Comparison of ENCODE assay signal across 8 cellular contexts in the genomic region with DNA sequence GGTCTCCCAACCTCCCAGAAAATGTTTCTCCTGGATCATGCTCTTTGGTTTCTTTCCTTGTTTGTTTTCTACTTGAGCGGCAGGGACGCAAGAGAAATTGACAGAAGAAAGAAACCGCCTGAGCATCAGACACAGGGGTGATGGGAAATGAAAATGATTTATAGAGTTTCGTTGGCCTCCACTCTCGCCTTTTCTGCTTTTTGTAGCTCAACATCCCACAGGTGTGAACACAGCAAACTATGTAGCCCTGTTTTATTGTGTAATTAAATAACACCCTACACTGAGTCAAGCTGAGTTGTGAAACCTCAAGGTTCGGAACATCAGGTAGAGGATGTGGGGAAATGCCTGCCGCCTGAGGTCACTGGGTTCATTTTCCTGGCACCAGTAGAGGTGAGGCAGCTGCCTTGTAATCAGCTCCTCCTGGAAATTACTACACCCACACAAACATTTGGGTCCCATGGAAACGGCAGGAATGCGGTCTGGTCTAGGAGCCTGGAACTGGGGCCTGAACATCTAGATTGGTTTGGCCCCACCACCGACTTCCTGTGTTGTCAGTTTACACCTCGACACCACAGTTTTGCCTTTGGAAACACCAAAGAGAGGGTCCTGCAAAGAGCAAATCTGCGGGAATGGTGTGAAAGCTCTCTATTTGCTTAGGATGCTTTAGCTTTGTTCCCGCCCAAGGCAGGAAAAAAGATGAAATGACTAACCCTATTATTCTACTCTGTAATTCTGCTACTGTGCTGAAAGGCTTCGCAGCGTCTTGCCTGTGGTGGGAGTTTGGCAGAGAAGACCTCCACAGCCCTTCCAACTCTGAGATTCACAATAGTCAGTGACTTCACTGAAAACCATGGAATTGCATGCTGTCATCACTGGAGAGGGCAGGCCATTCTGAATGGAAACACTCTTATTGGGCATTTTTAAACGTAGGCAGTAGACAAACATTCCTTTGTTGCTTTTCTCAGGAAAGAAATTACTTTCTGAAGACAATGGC. TPM values are rescaled to one million over a fixed set of nuclear protein-coding genes. Genes with fewer than 3 reads are reported as not detected.
DNase-seq lines count a peak whose midpoint lies in the region; ATAC-seq, FAIRE-seq and TF ChIP-seq lines count a peak whose summit lies in the region.

No MANE protein-coding gene starts in this region.

- no peaks in the 10 kb centered on the region for H3K27me3 Mint-ChIP-seq in natural killer cell treated with Interleukin-12 subunit alpha and Interleukin-12 subunit beta and Interleukin-15 and Interleukin-18, amount 100 ng/mL, for 72 hours

- H4K5ac ChIP-seq in H1 (ENCODE audit: insufficient read length, low read depth, low read length) = no peak overlapping the region

- no peaks in the 10 kb centered on the region for H3K9me3 ChIP-seq in H1 (ENCODE audit: insufficient read depth in 2 of 2, low read depth in 1 of 2, low read length in 1 of 2)

- 0 out of 4 replicates have a peak, but pooled peaks of 1 of the 2 experiments have one; percentile 8 for TF ChIP-seq RAD21 in H1 (IDR thresholded peaks at IDR 0.05 in 1 of 2, conservative IDR thresholded peaks at IDR 0.05 in 1 of 2; ENCODE audit: low read depth in 2 of 2, low read length in 2 of 2)

- POLR2A ChIA-PET in H1 (lab: Charles Lee; ENCODE audit: partially characterized antibody) = no interaction called here

- H3K27me3 ChIP-seq in H1 (replicated peaks in 1 of 4; ENCODE audit: control insufficient read depth in 3 of 4, extremely low read depth in 1 of 4, insufficient read depth in 3 of 4, low read length in 3 of 4) = no peaks in the 10 kb centered on the region

- no peaks in the 10 kb centered on the region for H3K23me2 ChIP-seq in H1 (ENCODE audit: low read depth, low read length)

- CTCF ChIA-PET in H1 (lab: Charles Lee; ENCODE audit: partially characterized antibody) = interaction anchor here (0.7 to 4.2 kb wide), 9 partner anchors 10 to 704 kb away, joined by 3 to 14 read pairs (median 4); no protein-coding TSS in a partner anchor

- H3K27ac Mint-ChIP-seq in natural killer cell treated with Interleukin-12 subunit alpha and Interleukin-12 subunit beta and Interleukin-15 and Interleukin-18, amount 100 ng/mL, for 72 hours = peak overlapping the region; percentile 17 to 63

- H3K36me3 Mint-ChIP-seq in natural killer cell treated with Interleukin-12 subunit alpha and Interleukin-12 subunit beta and Interleukin-15 and Interleukin-18, amount 100 ng/mL, for 72 hours = no peaks in the 10 kb centered on the region

- H3K56ac ChIP-seq in H1 (replicated peaks; ENCODE audit: insufficient read length, low read depth, low read length) = no peak overlapping the region

- no peak overlapping the region for H2BK5ac ChIP-seq in H1 (ENCODE audit: low read depth, low read length)

- no peak overlapping the region for H2BK20ac ChIP-seq in H1 (ENCODE audit: low read length)

- no peak overlapping the region for H3K4me2 ChIP-seq in H1 (ENCODE audit: insufficient read depth in 1 of 2, low read depth in 2 of 2, low read length in 2 of 2)

- H3K14ac ChIP-seq in H1 (ENCODE audit: insufficient read length) = no peak overlapping the region

- H3K4me1 Mint-ChIP-seq in natural killer cell treated with Interleukin-12 subunit alpha and Interleukin-12 subunit beta and Interleukin-15 and Interleukin-18, amount 100 ng/mL, for 72 hours (ENCODE audit: low read depth in 2 of 2) = peaks cover 48 to 56% of the 10 kb centered on the region in 2 donors

- H3K4me3 ChIP-seq in H1 (ENCODE audit: extremely low read depth in 1 of 4, insufficient read depth in 2 of 4, low read depth in 3 of 4, low read length in 4 of 4) = no peak overlapping the region

- no peak for TF ChIP-seq EP300 in H1 (IDR thresholded peaks at IDR 0.05; ENCODE audit: borderline replicate concordance in 1 of 2, low read depth in 2 of 2, low read length in 2 of 2)

- peak overlapping the region; percentile 8; the same call in 1 of the 2 replicates for H2AFZ ChIP-seq in H1 (ENCODE audit: low read length)

- no peak overlapping the region for H2BK120ac ChIP-seq in H1 (replicated peaks; ENCODE audit: low read depth, low read length)

- no peak overlapping the region for H3K27ac ChIP-seq in H1 (ENCODE audit: low read depth, low read length)

- no peak overlapping the region for H4K91ac ChIP-seq in H1 (replicated peaks; ENCODE audit: insufficient read length, low read length)

- no peak overlapping the region for H2AK5ac ChIP-seq in H1 (ENCODE audit: low read depth, low read length)

- FAIRE-seq in H1 (lab: Jason Lieb, UNC) (no peak), GM12891 (lab: Jason Lieb, UNC) (no peak)

- TF ChIP-seq POLR2A in H1 (IDR thresholded peaks at IDR 0.05; ENCODE audit: control extremely low read depth in 1 of 2, low read depth in 2 of 2, low read length in 2 of 2) (no peak), GM12891 (IDR thresholded peaks at IDR 0.05; ENCODE audit: low read depth, low read length) (no peak)

- H3K4ac ChIP-seq in H1 (replicated peaks; ENCODE audit: insufficient read length, low read depth, low read length) = no peak overlapping the region

- peak; percentile 93 for ATAC-seq in natural killer cell treated with Interleukin-12 subunit alpha and Interleukin-12 subunit beta and Interleukin-15 and Interleukin-18, amount 100 ng/mL, for 72 hours
- no peak for ATAC-seq in HG03097 (IDR thresholded peaks at IDR 0.05; ENCODE audit: low FRiP score, unreplicated experiment)

- H4K8ac ChIP-seq in H1 (ENCODE audit: extremely low read depth, insufficient read depth, low read length) = no peak overlapping the region

- no peak overlapping the region for H3K9ac ChIP-seq in H1 (replicated peaks in 1 of 4; ENCODE audit: extremely low read depth in 1 of 4, low read depth in 3 of 4, low read length in 3 of 4)

- peak overlapping the region; percentile 43 for H3K4me3 Mint-ChIP-seq in natural killer cell treated with Interleukin-12 subunit alpha and Interleukin-12 subunit beta and Interleukin-15 and Interleukin-18, amount 100 ng/mL, for 72 hours

- H3K79me1 ChIP-seq in H1 (ENCODE audit: low read depth, low read length) = no peaks in the 10 kb centered on the region

- no peak overlapping the region for H3K23ac ChIP-seq in H1 (ENCODE audit: insufficient read length)

- H4K20me1 ChIP-seq in H1 (replicated peaks in 1 of 2; ENCODE audit: control insufficient read depth in 1 of 2, insufficient read depth in 2 of 2, low read length in 2 of 2) = no peaks in the 10 kb centered on the region

- no peaks in the 10 kb centered on the region for H3K9me3 Mint-ChIP-seq in natural killer cell treated with Interleukin-12 subunit alpha and Interleukin-12 subunit beta and Interleukin-15 and Interleukin-18, amount 100 ng/mL, for 72 hours

- no peak overlapping the region for H3K18ac ChIP-seq in H1 (ENCODE audit: extremely low read depth, low read length)

- peaks cover 0 to 13% (median 2%) of the 10 kb centered on the region in 4 experiments; a peak in 3 of 7 replicates for H3K4me1 ChIP-seq in H1 (replicated peaks in 1 of 4; ENCODE audit: control insufficient read depth in 3 of 4, insufficient read depth in 4 of 4, low read length in 3 of 4)

- H3K79me2 ChIP-seq in H1 (ENCODE audit: control insufficient read depth in 1 of 2, insufficient read depth in 2 of 2, low read length in 2 of 2) = no peaks in the 10 kb centered on the region

- peak; percentile 60 for DNase-seq in DMS153 (lab: John Stamatoyannopoulos, UW)
- peak; percentile 49 for DNase-seq in NCI-H2196 treated with DMSO at 0.1 percent for 48 hours (lab: John Stamatoyannopoulos, UW; ENCODE audit: unreplicated experiment)
- peak in 1 of 2 experiments; percentile 44 for DNase-seq in H1 (ENCODE audit: low read depth in 1 of 2, low spot score in 2 of 2)
- peak; percentile 75 for DNase-seq in natural killer cell treated with Interleukin-12 subunit alpha and Interleukin-12 subunit beta and Interleukin-15 and Interleukin-18, amount 100 ng/mL, for 72 hours (ENCODE audit: low spot score)
- DNase-seq in NCI-H1930 (lab: John Stamatoyannopoulos, UW) = no peak
- DNase-seq in NOMO-1 (lab: John Stamatoyannopoulos, UW; ENCODE audit: unreplicated experiment in 2 of 2) = no peak
- no peak for DNase-seq in GM12891 (ENCODE audit: insufficient read length, low spot score)

- H2BK12ac ChIP-seq in H1 (ENCODE audit: low read depth, low read length) = 0 out of 2 replicates have a peak overlapping the region, but pooled peaks have one; percentile 53

- WGBS in H1 (ENCODE audit: extremely low coverage in 1 of 2, insufficient coverage in 1 of 2, insufficient read length in 1 of 2, insufficient replicate concordance in 2 of 2, low coverage in 1 of 2, low lambda C conversion rate in 2 of 2, missing lambda C conversion rate in 1 of 2), 2 experiments = 91% methylated on average over 16 of the region's 16 CpGs; no CpG with 5 or more reads in 1 of the 2 experiments

- H3K36me3 ChIP-seq in H1 (ENCODE audit: control insufficient read depth in 2 of 4, insufficient read depth in 4 of 4, low read length in 3 of 4) = no peaks in the 10 kb centered on the region

- TF ChIP-seq CTCF in H1 (IDR thresholded peaks at IDR 0.05; ENCODE audit: control extremely low read depth in 1 of 3, insufficient read depth in 1 of 3, low read depth in 1 of 3, low read length in 3 of 3) = no peak

- 0 out of 2 replicates have a peak overlapping the region, but pooled peaks have one; percentile 66 for H2BK15ac ChIP-seq in H1 (ENCODE audit: low read length)

RNA-seq across cellular contexts. Expression of gene ADAT2, which starts 53.0 kb away (rescaled TPM):
- total RNA-seq in H1 (2021; fragmentation: NEBNext Ultra II Directional; extraction: Animal tissue kit (Norgen Biotek cat#: 25700)) = 11.3 and 11.8 TPM in 2 replicates
- polyA plus RNA-seq in H1 (2011; rRNA removed) = 3.5 and 4.3 TPM in 2 replicates
- 6.7 TPM for polyA plus RNA-seq in H1 (2011; cell fraction: cytosol; rRNA removed)
- 3.0 TPM for polyA plus RNA-seq in H1 (2011; cell fraction: nucleus; rRNA removed)
- 6.4 to 9.2 TPM (median 7.5 TPM) in 4 replicates for polyA plus RNA-seq in H1 (2012, experiment 1 of 2)
- 0.85 TPM for polyA plus RNA-seq in H1 (2012, experiment 2 of 2)
- 6.9 TPM for polyA plus RNA-seq in H1 (2013, experiment 1 of 2)
- polyA plus RNA-seq in H1 (2013, experiment 2 of 2) = 7.4 TPM
- polyA minus RNA-seq in H1 (2011; rRNA and poly(A)+ RNA removed) = 7.1 and 7.3 TPM in 2 replicates
- polyA minus RNA-seq in H1 (2011; cell fraction: cytosol; rRNA and poly(A)+ RNA removed) = 9.8 TPM
- polyA minus RNA-seq in H1 (2011; cell fraction: nucleus; rRNA and poly(A)+ RNA removed) = 17.3 TPM
- 10 to 100 TPM; 11.1 to 26.9 TPM for total RNA-seq in natural killer cell treated with Interleukin-12 subunit alpha and Interleukin-12 subunit beta and Interleukin-15 and Interleukin-18, amount 100 ng/mL, for 72 hours
- polyA plus RNA-seq in GM12891 (2012; ENCODE audit: low read depth, missing spikeins) = 14.7 TPM

RNA-seq across cellular contexts. Expression of gene PEX3, which starts 53.1 kb away (rescaled TPM):
- 14.4 and 16.8 TPM in 2 replicates for total RNA-seq in H1 (2021; fragmentation: NEBNext Ultra II Directional; extraction: Animal tissue kit (Norgen Biotek cat#: 25700))
- polyA plus RNA-seq in H1 (2011; rRNA removed) = 5.2 and 8.0 TPM in 2 replicates
- 9.7 TPM for polyA plus RNA-seq in H1 (2011; cell fraction: cytosol; rRNA removed)
- polyA plus RNA-seq in H1 (2011; cell fraction: nucleus; rRNA removed) = 6.2 TPM
- 10.6 to 20.2 TPM (median 12.7 TPM) in 4 replicates for polyA plus RNA-seq in H1 (2012, experiment 1 of 2)
- polyA plus RNA-seq in H1 (2012, experiment 2 of 2) = 1.5 TPM
- polyA plus RNA-seq in H1 (2013, experiment 1 of 2) = 17.7 TPM
- polyA plus RNA-seq in H1 (2013, experiment 2 of 2) = 17.5 TPM
- 8.5 and 11.6 TPM in 2 replicates for polyA minus RNA-seq in H1 (2011; rRNA and poly(A)+ RNA removed)
- 13.1 TPM for polyA minus RNA-seq in H1 (2011; cell fraction: cytosol; rRNA and poly(A)+ RNA removed)
- polyA minus RNA-seq in H1 (2011; cell fraction: nucleus; rRNA and poly(A)+ RNA removed) = 22.0 TPM
- 10 to 100 TPM; 21.8 to 23.3 TPM for total RNA-seq in natural killer cell treated with Interleukin-12 subunit alpha and Interleukin-12 subunit beta and Interleukin-15 and Interleukin-18, amount 100 ng/mL, for 72 hours
- polyA plus RNA-seq in GM12891 (2012; ENCODE audit: low read depth, missing spikeins) = 15.8 TPM

Comparison
In these comparisons a context has a peak if more than half of its experiments do, and no peak if none do; other contexts are left out.
1. DNase-seq: peak in DMS153 (single experiment), NCI-H2196 treated with DMSO at 0.1 percent for 48 hours (single experiment) and natural killer cell treated with Interleukin-12 subunit alpha and Interleukin-12 subunit beta and Interleukin-15 and Interleukin-18, amount 100 ng/mL, for 72 hours (single experiment); none in NCI-H1930 (0 of 2), NOMO-1 (0 of 2) and GM12891 (single experiment).